Comparison of ENCODE assay signal across 1 cellular context in the genomic region with DNA sequence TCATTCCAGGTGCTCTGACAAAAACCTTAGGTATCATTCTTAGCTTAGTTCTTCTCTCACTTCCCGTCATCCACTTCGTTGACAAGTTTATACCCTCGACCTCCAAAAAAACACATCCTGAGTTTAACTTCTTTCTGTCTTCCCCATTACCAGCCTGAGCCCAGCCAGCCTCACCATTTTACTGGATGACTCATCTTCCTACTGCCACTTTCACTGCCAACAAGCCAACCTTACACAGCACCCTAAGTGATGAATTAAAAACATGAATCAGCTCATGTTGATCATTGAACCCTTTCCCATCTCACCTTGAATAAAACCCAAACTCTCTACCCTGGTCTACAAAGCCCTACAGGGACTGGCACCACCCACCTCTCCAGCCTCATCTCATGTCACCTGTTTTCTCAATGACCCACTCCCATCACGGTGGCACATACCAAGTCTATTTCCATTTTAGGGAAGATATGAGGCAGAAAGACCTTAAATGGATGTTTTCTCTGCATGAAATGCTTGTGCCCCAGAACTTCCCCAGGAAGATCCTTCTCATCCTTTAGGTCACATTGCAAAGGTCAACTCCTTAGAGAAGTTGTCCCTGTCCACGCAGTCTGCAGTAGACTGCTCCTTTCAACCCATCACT.
TF ChIP-seq lines count a peak whose summit lies in the region.

No MANE protein-coding gene starts in this region.

TF ChIP-seq in GM12878, 131 proteins besides CTCF, POLR2A, EP300 and RAD21:
- no peak for TF ChIP-seq JUNB (IDR thresholded peaks at IDR 0.05)
- TF ChIP-seq, protein P1, sequence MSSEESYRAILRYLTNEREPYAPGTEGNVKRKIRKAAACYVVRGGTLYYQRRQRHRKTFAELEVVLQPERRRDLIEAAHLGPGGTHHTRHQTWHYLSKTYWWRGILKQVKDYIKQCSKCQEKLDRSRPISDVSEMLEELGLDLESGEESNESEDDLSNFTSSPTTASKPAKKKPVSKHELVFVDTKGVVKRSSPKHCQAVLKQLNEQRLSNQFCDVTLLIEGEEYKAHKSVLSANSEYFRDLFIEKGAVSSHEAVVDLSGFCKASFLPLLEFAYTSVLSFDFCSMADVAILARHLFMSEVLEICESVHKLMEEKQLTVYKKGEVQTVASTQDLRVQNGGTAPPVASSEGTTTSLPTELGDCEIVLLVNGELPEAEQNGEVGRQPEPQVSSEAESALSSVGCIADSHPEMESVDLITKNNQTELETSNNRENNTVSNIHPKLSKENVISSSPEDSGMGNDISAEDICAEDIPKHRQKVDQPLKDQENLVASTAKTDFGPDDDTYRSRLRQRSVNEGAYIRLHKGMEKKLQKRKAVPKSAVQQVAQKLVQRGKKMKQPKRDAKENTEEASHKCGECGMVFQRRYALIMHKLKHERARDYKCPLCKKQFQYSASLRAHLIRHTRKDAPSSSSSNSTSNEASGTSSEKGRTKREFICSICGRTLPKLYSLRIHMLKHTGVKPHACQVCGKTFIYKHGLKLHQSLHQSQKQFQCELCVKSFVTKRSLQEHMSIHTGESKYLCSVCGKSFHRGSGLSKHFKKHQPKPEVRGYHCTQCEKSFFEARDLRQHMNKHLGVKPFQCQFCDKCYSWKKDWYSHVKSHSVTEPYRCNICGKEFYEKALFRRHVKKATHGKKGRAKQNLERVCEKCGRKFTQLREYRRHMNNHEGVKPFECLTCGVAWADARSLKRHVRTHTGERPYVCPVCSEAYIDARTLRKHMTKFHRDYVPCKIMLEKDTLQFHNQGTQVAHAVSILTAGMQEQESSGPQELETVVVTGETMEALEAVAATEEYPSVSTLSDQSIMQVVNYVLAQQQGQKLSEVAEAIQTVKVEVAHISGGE (CRISPR knock-in tag; IDR thresholded peaks at IDR 0.05), result no peak
- no peak for TF ChIP-seq CREB1 (IDR thresholded peaks at IDR 0.05; ENCODE audit: low read depth)
- TF ChIP-seq SRF (IDR thresholded peaks at IDR 0.05; ENCODE audit: low read depth in 2 of 2, low read length in 2 of 2), result no peak
- TF ChIP-seq BACH1 (IDR thresholded peaks at IDR 0.05; ENCODE audit: borderline replicate concordance), result no peak
